In the genomic region with DNA sequence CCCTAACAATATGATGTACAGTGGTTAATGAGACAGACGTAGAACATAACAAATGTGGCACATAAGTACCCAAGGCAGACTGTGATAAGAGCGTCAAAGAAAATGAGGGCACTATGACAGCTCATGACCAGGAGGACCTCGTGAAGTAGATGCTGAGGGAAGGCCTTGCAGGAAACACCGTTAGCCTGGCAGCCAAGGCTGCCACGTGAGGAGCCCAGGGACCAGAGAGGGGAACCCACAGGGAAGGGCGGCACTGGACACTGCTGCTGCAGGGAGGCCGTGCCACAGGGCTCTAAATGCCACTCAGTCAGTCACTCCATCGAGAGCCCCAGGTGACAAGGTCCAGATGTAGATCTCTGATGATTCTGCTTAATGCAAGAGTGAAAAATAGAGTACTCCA, we compare ENCODE assay signal across 25 cellular contexts. TPM values are rescaled to one million over a fixed set of nuclear protein-coding genes. Genes with fewer than 3 reads are reported as not detected.
DNase-seq lines count a peak whose midpoint lies in the region; ATAC-seq and TF ChIP-seq lines count a peak whose summit lies in the region.
"Had no signal": no experiment of that assay in that cellular context is flagged by ENCODE, and none has a peak within 500 bp of the region (broad histone marks: within the 10 kb centered on the region; RNA-seq: fewer than 3 reads in every experiment).

No MANE protein-coding gene starts in this region.

- H2BK5ac ChIP-seq in mesenchymal stem cell (ENCODE audit: low read depth, low read length, poor library complexity, severe bottlenecking): no peak overlapping the region

- H3K79me1 ChIP-seq in mesenchymal stem cell (replicated peaks; ENCODE audit: low read length, poor library complexity, severe bottlenecking): peaks cover 22% of the 10 kb centered on the region

- no peak overlapping the region for H2BK120ac ChIP-seq in mesenchymal stem cell (ENCODE audit: low read depth, low read length)

- H3K23ac ChIP-seq in mesenchymal stem cell (ENCODE audit: low read length in 2 of 2): no peak overlapping the region

- ATAC-seq in activated naive CD8-positive, alpha-beta T cell treated with anti-CD3 and anti-CD28 coated beads, Interleukin-2, amount 50 U/mL, for 24 hours: no peak
- no peak for ATAC-seq in stimulated activated naive B cell treated with anti-CD40 and anti-IgM and Interleukin-4, amounts not matched to agents 10 μg/mL and 1 μg/mL and 100 μg/mL, for 72 hours (replicated peaks)
- no peak for ATAC-seq in activated T-cell treated with anti-CD3 and anti-CD28 coated beads, Interleukin-2, amount 50 U/mL, for 72 hours (replicated peaks in 1 of 2)

- H3K4me1 ChIP-seq in Loucy (ENCODE audit: insufficient read depth, low read length, poor library complexity, severe bottlenecking) (peaks cover 45% of the 10 kb centered on the region), mesenchymal stem cell (ENCODE audit: control insufficient read depth, insufficient read depth, low read depth, low read length) (peaks cover 7% of the 10 kb centered on the region)

- H3K4me3 ChIP-seq in Loucy (ENCODE audit: low read length, poor library complexity, severe bottlenecking) (peak overlapping the region; percentile 61), mesenchymal stem cell (ENCODE audit: insufficient read depth in 1 of 2, low read depth in 1 of 2, low read length in 2 of 2) (no peak overlapping the region), MG63 (no peak overlapping the region)
- H3K4me3 ChIP-seq: right atrium auricular region, stomach, tibial artery had no signal

- no peak for DNase-seq in activated naive CD8-positive, alpha-beta T cell treated with anti-CD3 and anti-CD28 coated beads, Interleukin-2, amount 50 U/mL, for 24 hours
- DNase-seq in mesenchymal stem cell (no peak), MG63 (no peak), retina (no peak)
- no peak for DNase-seq in stimulated activated naive B cell treated with anti-CD40 and anti-IgM and Interleukin-4, amounts not matched to agents 10 μg/mL and 1 μg/mL and 100 μg/mL, for 72 hours
- DNase-seq in activated T-cell treated with anti-CD3 and anti-CD28 coated beads, Interleukin-2, amount 50 U/mL, for 72 hours: no peak
- DNase-seq: 8988T; activated CD4-positive, alpha-beta T cell treated with anti-CD3 and anti-CD28 coated beads for 1 hour; activated CD8-positive, alpha-beta memory T cell treated with anti-CD3 and anti-CD28 coated beads for 24 hours; activated naive CD4-positive, alpha-beta T cell treated with anti-CD3 and anti-CD28 coated beads, Interleukin-2, amount 10 ng/mL, durations not matched to agents 7 days and 5 days; activated T-cell treated with anti-CD3 and anti-CD28 coated beads, Interleukin-2, amount 50 U/mL, for 1 hour; central memory CD4-positive, alpha-beta T cell; COR-L47; dermis blood vessel endothelial cell; DMS79; NCI-H146; NCI-H526; stimulated activated CD4-positive, alpha-beta T cell treated with anti-CD3 and anti-CD28 coated beads, Interleukin-12 subunit alpha, Interleukin-12 subunit beta, amount 100 ng/mL, for 4 hours; stimulated activated CD4-positive, alpha-beta T cell treated with anti-CD3 and anti-CD28 coated beads, Interleukin-4, amount 100 ng/mL, for 4 hours; stomach; T-helper 1 cell; tibial artery had no signal

- H3K27me3 ChIP-seq in Loucy (ENCODE audit: insufficient read depth, low read length, poor library complexity, severe bottlenecking): no peaks in the 10 kb centered on the region
- H3K27me3 ChIP-seq in mesenchymal stem cell (ENCODE audit: control insufficient read depth in 1 of 2, insufficient read depth in 1 of 2, low read length in 2 of 2): no peaks in the 10 kb centered on the region
- no peaks in the 10 kb centered on the region for H3K27me3 ChIP-seq in MG63
- H3K27me3 ChIP-seq: right atrium auricular region, stomach, tibial artery had no signal

- peak overlapping the region; percentile 69 for H4K8ac ChIP-seq in mesenchymal stem cell (ENCODE audit: low read length)

- no peak for TF ChIP-seq CTCF in Loucy (conservative IDR thresholded peaks at IDR 0.05; ENCODE audit: low read length)

- no peak overlapping the region for H3K18ac ChIP-seq in mesenchymal stem cell (ENCODE audit: low read depth in 1 of 2, low read length in 2 of 2)

- H3K9me3 Mint-ChIP-seq in activated naive CD8-positive, alpha-beta T cell (ENCODE audit: low read depth): no peaks in the 10 kb centered on the region
- peaks cover 4% of the 10 kb centered on the region for H3K9me3 Mint-ChIP-seq in activated naive CD8-positive, alpha-beta T cell treated with anti-CD3 and anti-CD28 coated beads, Interleukin-2, amount 50 U/mL, for 24 hours
- H3K9me3 Mint-ChIP-seq in stimulated activated naive B cell treated with anti-CD40 and anti-IgM and Interleukin-4, amounts not matched to agents 10 μg/mL and 1 μg/mL and 100 μg/mL, for 72 hours: no peaks in the 10 kb centered on the region
- no peaks in the 10 kb centered on the region for H3K9me3 Mint-ChIP-seq in activated T-cell treated with anti-CD3 and anti-CD28 coated beads, Interleukin-2, amount 50 U/mL, for 72 hours

- H3K4ac ChIP-seq in mesenchymal stem cell (ENCODE audit: low read depth in 1 of 2, low read length in 2 of 2): no peak overlapping the region

- H3F3A ChIP-seq in Loucy (ENCODE audit: low read depth): no peaks in the 10 kb centered on the region

- H3K36me3 Mint-ChIP-seq in activated naive CD8-positive, alpha-beta T cell: peaks cover 17% of the 10 kb centered on the region
- H3K36me3 Mint-ChIP-seq in activated naive CD8-positive, alpha-beta T cell treated with anti-CD3 and anti-CD28 coated beads, Interleukin-2, amount 50 U/mL, for 24 hours (ENCODE audit: low read depth): peaks cover 17% of the 10 kb centered on the region
- peaks cover 21 to 31% of the 10 kb centered on the region in 2 donors for H3K36me3 Mint-ChIP-seq in stimulated activated naive B cell treated with anti-CD40 and anti-IgM and Interleukin-4, amounts not matched to agents 10 μg/mL and 1 μg/mL and 100 μg/mL, for 72 hours
- H3K36me3 Mint-ChIP-seq in activated T-cell treated with anti-CD3 and anti-CD28 coated beads, Interleukin-2, amount 50 U/mL, for 72 hours (ENCODE audit: insufficient read depth in 2 of 2): peaks cover 0 to 15% of the 10 kb centered on the region in 2 donors

- H4K91ac ChIP-seq in mesenchymal stem cell (ENCODE audit: low read length): no peak overlapping the region

- H3K9me2 ChIP-seq in Loucy (replicated peaks; ENCODE audit: low read depth, low read length): no peaks in the 10 kb centered on the region

- H3K27ac Mint-ChIP-seq in activated naive CD8-positive, alpha-beta T cell: peak overlapping the region; percentile 22
- H3K27ac Mint-ChIP-seq in activated naive CD8-positive, alpha-beta T cell treated with anti-CD3 and anti-CD28 coated beads, Interleukin-2, amount 50 U/mL, for 24 hours: no peak overlapping the region
- peak overlapping the region; percentile 86 for H3K27ac Mint-ChIP-seq in stimulated activated naive B cell treated with anti-CD40 and anti-IgM and Interleukin-4, amounts not matched to agents 10 μg/mL and 1 μg/mL and 100 μg/mL, for 72 hours
- no peak overlapping the region for H3K27ac Mint-ChIP-seq in activated T-cell treated with anti-CD3 and anti-CD28 coated beads, Interleukin-2, amount 50 U/mL, for 72 hours
- H3K27ac Mint-ChIP-seq: activated naive CD4-positive, alpha-beta T cell treated with anti-CD3 and anti-CD28 coated beads, Interleukin-2, amount 10 ng/mL, durations not matched to agents 7 days and 5 days had no signal

- no peak overlapping the region for H3K4me3 Mint-ChIP-seq in activated naive CD8-positive, alpha-beta T cell
- no peak overlapping the region for H3K4me3 Mint-ChIP-seq in activated naive CD8-positive, alpha-beta T cell treated with anti-CD3 and anti-CD28 coated beads, Interleukin-2, amount 50 U/mL, for 24 hours
- H3K4me3 Mint-ChIP-seq in stimulated activated naive B cell treated with anti-CD40 and anti-IgM and Interleukin-4, amounts not matched to agents 10 μg/mL and 1 μg/mL and 100 μg/mL, for 72 hours: peak overlapping the region; percentile 11 to 53
- no peak overlapping the region for H3K4me3 Mint-ChIP-seq in activated T-cell treated with anti-CD3 and anti-CD28 coated beads, Interleukin-2, amount 50 U/mL, for 72 hours
- H3K4me3 Mint-ChIP-seq: activated naive CD4-positive, alpha-beta T cell treated with anti-CD3 and anti-CD28 coated beads, Interleukin-2, amount 10 ng/mL, durations not matched to agents 7 days and 5 days had no signal

- WGBS in mesenchymal stem cell: 97% methylated on average over 8 of the region's 8 CpGs

- H3K9ac ChIP-seq in Loucy (ENCODE audit: low read depth, low read length, poor library complexity, severe bottlenecking) (no peak overlapping the region), mesenchymal stem cell (ENCODE audit: low read length) (no peak overlapping the region)

- no peak overlapping the region for H3K27ac ChIP-seq in mesenchymal stem cell (ENCODE audit: low read length, poor library complexity, severe bottlenecking)
- H3K27ac ChIP-seq: right atrium auricular region, stomach, tibial artery had no signal

- no peak overlapping the region for H3K14ac ChIP-seq in mesenchymal stem cell (ENCODE audit: low read length in 2 of 2)

- H3K4me2 ChIP-seq in Loucy (ENCODE audit: low read depth, low read length, poor library complexity, severe bottlenecking) (peak overlapping the region; percentile 91), mesenchymal stem cell (ENCODE audit: low read length, poor library complexity, severe bottlenecking) (no peak overlapping the region)

- peaks cover 99% of the 10 kb centered on the region for H3K79me2 ChIP-seq in Loucy (ENCODE audit: insufficient read depth, low read length)

- peaks cover 90% of the 10 kb centered on the region for H4K20me1 ChIP-seq in Loucy (ENCODE audit: insufficient read depth, low read length, poor library complexity, severe bottlenecking)

- H2BK12ac ChIP-seq in mesenchymal stem cell (ENCODE audit: low read length in 2 of 2): no peak overlapping the region

- H3K4me1 Mint-ChIP-seq in activated naive CD8-positive, alpha-beta T cell (ENCODE audit: low read depth): peaks cover 55% of the 10 kb centered on the region
- peaks cover 47% of the 10 kb centered on the region for H3K4me1 Mint-ChIP-seq in activated naive CD8-positive, alpha-beta T cell treated with anti-CD3 and anti-CD28 coated beads, Interleukin-2, amount 50 U/mL, for 24 hours
- peaks cover 40 to 55% of the 10 kb centered on the region in 2 donors for H3K4me1 Mint-ChIP-seq in stimulated activated naive B cell treated with anti-CD40 and anti-IgM and Interleukin-4, amounts not matched to agents 10 μg/mL and 1 μg/mL and 100 μg/mL, for 72 hours
- H3K4me1 Mint-ChIP-seq in activated T-cell treated with anti-CD3 and anti-CD28 coated beads, Interleukin-2, amount 50 U/mL, for 72 hours (ENCODE audit: low read depth): peaks cover 52% of the 10 kb centered on the region

- H2AFZ ChIP-seq in Loucy (ENCODE audit: low read length): no peak overlapping the region
- H2AFZ ChIP-seq in mesenchymal stem cell (ENCODE audit: low read depth, low read length): no peak overlapping the region

- H3K27me3 Mint-ChIP-seq in activated naive CD8-positive, alpha-beta T cell: no peaks in the 10 kb centered on the region
- H3K27me3 Mint-ChIP-seq in activated naive CD8-positive, alpha-beta T cell treated with anti-CD3 and anti-CD28 coated beads, Interleukin-2, amount 50 U/mL, for 24 hours: no peaks in the 10 kb centered on the region
- no peaks in the 10 kb centered on the region for H3K27me3 Mint-ChIP-seq in stimulated activated naive B cell treated with anti-CD40 and anti-IgM and Interleukin-4, amounts not matched to agents 10 μg/mL and 1 μg/mL and 100 μg/mL, for 72 hours
- no peaks in the 10 kb centered on the region for H3K27me3 Mint-ChIP-seq in activated T-cell treated with anti-CD3 and anti-CD28 coated beads, Interleukin-2, amount 50 U/mL, for 72 hours (ENCODE audit: low read depth)
- H3K27me3 Mint-ChIP-seq: activated naive CD4-positive, alpha-beta T cell treated with anti-CD3 and anti-CD28 coated beads, Interleukin-2, amount 10 ng/mL, durations not matched to agents 7 days and 5 days had no signal

- no peak overlapping the region for H2AK5ac ChIP-seq in mesenchymal stem cell (ENCODE audit: low read length, severe bottlenecking)

- H3K36me3 ChIP-seq in Loucy (ENCODE audit: insufficient read depth, low read length) (no peaks in the 10 kb centered on the region), mesenchymal stem cell (ENCODE audit: control insufficient read depth in 1 of 2, insufficient read depth in 2 of 2, low read depth in 1 of 2, low read length in 2 of 2) (peaks cover 0 to 3% of the 10 kb centered on the region in 2 experiments), MG63 (peaks cover 6% of the 10 kb centered on the region)
- H3K36me3 ChIP-seq: right atrium auricular region, stomach, tibial artery had no signal

- no peak overlapping the region for H2BK15ac ChIP-seq in mesenchymal stem cell (ENCODE audit: low read depth, poor library complexity, severe bottlenecking)

- H3K9me3 ChIP-seq in Loucy (ENCODE audit: insufficient read depth, low read depth, low read length) (no peaks in the 10 kb centered on the region), mesenchymal stem cell (ENCODE audit: control insufficient read depth, low read length) (no peaks in the 10 kb centered on the region), MG63 (peaks cover 5% of the 10 kb centered on the region)
- H3K9me3 ChIP-seq: right atrium auricular region, stomach, tibial artery had no signal

RNA-seq across cellular contexts. Expression of a gene that starts 5.6 kb away (rescaled TPM):
- 10.0 TPM for polyA plus RNA-seq in mesenchymal stem cell (2013, experiment 1 of 2)
- 11.2 TPM for polyA plus RNA-seq in mesenchymal stem cell (2013, experiment 2 of 2)
- 8.5 and 11.0 TPM in 2 replicates for total RNA-seq in MG63 (2014; rRNA removed; shearing (Covaris generic); ENCODE audit: low replicate concordance)
- total RNA-seq in activated T-cell treated with anti-CD3 and anti-CD28 coated beads, Interleukin-2, amount 50 U/mL, for 72 hours: 10 to 100 TPM; 53.9 to 59.6 TPM

Comparison
In these comparisons a context has a peak if more than half of its experiments do, and no peak if none do; other contexts are left out.
1. H3K27ac Mint-ChIP-seq: peak in activated naive CD8-positive, alpha-beta T cell (single experiment) and stimulated activated naive B cell treated with anti-CD40 and anti-IgM and Interleukin-4, amounts not matched to agents 10 μg/mL and 1 μg/mL and 100 μg/mL, for 72 hours (single experiment); none in activated naive CD8-positive, alpha-beta T cell treated with anti-CD3 and anti-CD28 coated beads, Interleukin-2, amount 50 U/mL, for 24 hours (single experiment) and activated T-cell treated with anti-CD3 and anti-CD28 coated beads, Interleukin-2, amount 50 U/mL, for 72 hours (single experiment).
2. H3K4me3 Mint-ChIP-seq: peak in stimulated activated naive B cell treated with anti-CD40 and anti-IgM and Interleukin-4, amounts not matched to agents 10 μg/mL and 1 μg/mL and 100 μg/mL, for 72 hours (2 of 2); none in activated naive CD8-positive, alpha-beta T cell (single experiment), activated naive CD8-positive, alpha-beta T cell treated with anti-CD3 and anti-CD28 coated beads, Interleukin-2, amount 50 U/mL, for 24 hours (single experiment) and activated T-cell treated with anti-CD3 and anti-CD28 coated beads, Interleukin-2, amount 50 U/mL, for 72 hours (0 of 2).